8 cellular contexts compared by ENCODE assay signal in the genomic region with DNA sequence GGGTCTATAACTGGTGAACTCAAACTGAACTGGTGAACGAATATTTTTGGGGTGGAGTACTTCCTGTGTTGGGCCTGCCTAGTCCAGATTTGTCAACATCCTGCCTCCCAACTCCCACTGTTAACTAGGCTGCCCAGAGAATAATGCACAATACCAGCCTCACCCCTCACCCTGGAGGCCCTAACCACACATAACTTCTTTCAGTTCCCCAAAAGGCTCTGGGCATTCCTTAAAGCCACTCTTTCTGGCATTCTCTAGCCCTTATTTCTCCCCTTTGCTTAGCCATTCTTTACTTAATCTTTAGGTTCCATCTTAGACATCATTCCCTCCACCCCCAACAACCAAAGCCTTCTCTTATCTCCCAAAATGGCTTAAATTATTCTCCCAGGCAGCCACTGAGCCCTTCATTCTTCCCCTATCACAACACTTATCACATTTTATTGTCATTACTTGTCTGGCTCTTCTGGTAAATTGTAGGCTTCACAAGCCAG. TPM values are rescaled to one million over a fixed set of nuclear protein-coding genes. Genes with fewer than 3 reads are reported as not detected.
A peak's percentile ranks its signal among the peaks of the same experiment; 100 is the strongest.
DNase-seq lines count a peak whose midpoint lies in the region; ATAC-seq and TF ChIP-seq lines count a peak whose summit lies in the region.

No MANE protein-coding gene starts in this region.

- TF ChIP-seq POLR2A in transverse colon (IDR thresholded peaks at IDR 0.05): no peak

- 17% methylated on average over 1 of the region's 1 CpG; no CpG with 5 or more reads in 1 of the 2 donors for WGBS in transverse colon (ENCODE audit: low coverage in 1 of 2), 2 donors

- peak overlapping the region; percentile 90 for H3K27ac Mint-ChIP-seq in T-helper 2 cell treated with Interferon-gamma antibody and Interleukin-4, amounts not matched to agents 5 μg/mL and 100 μg/mL, for 36 hours

- ATAC-seq in DND-41 (ENCODE audit: insufficient read depth, low read depth) (peak; percentile 49; the same call in 1 of the 3 replicates), HG02759 (IDR thresholded peaks at IDR 0.05; ENCODE audit: unreplicated experiment) (peak; percentile 57)

- in situ Hi-C loops in transverse colon (cut with MboI; ENCODE audit: low pct_ligation_motif_present in 1 of 4, low pct_unique_long_range_greater_than_20kb in 1 of 4, low sequenced_read_pairs in 3 of 4): no loop called here

- peak overlapping the region; percentile 73 for H3K4me3 Mint-ChIP-seq in T-helper 2 cell treated with Interferon-gamma antibody and Interleukin-4, amounts not matched to agents 5 μg/mL and 100 μg/mL, for 36 hours

- intact Hi-C loops in left ventricle myocardium inferior (cut with micrococcal nuclease) (no loop called here), transverse colon (cut with DNase I; ENCODE audit: low total_unique reads) (no loop called here)

- H3K4me2 ChIP-seq in DND-41 (ENCODE audit: insufficient read depth, low read length): no peak overlapping the region

- H3K9me3 ChIP-seq in DND-41 (ENCODE audit: insufficient read depth, low read length, severe bottlenecking) (no peaks in the 10 kb centered on the region), left ventricle myocardium inferior (replicated peaks) (no peaks in the 10 kb centered on the region), transverse colon (no peaks in the 10 kb centered on the region)

- H3K27me3 Mint-ChIP-seq in T-helper 2 cell treated with Interferon-gamma antibody and Interleukin-4, amounts not matched to agents 5 μg/mL and 100 μg/mL, for 36 hours (ENCODE audit: low read depth): no peaks in the 10 kb centered on the region

- H3K4me1 ChIP-seq in DND-41 (ENCODE audit: insufficient read depth, low read length) (peaks cover 8% of the 10 kb centered on the region), left ventricle myocardium inferior (peaks cover 11% of the 10 kb centered on the region), transverse colon (peaks cover 0 to 13% (median 0%) of the 10 kb centered on the region in 4 donors)

- no peaks in the 10 kb centered on the region for H3K79me2 ChIP-seq in DND-41 (ENCODE audit: insufficient read depth, low read length)

- TF ChIP-seq CTCF in DND-41 (IDR thresholded peaks at IDR 0.05; ENCODE audit: borderline replicate concordance, extremely low read depth, low read length, poor library complexity, severe bottlenecking) (no peak), left ventricle myocardium inferior (IDR thresholded peaks at IDR 0.05; ENCODE audit: borderline replicate concordance) (no peak), transverse colon (IDR thresholded peaks at IDR 0.05) (no peak)

- peaks cover 41% of the 10 kb centered on the region for H3K4me1 Mint-ChIP-seq in T-helper 2 cell treated with Interferon-gamma antibody and Interleukin-4, amounts not matched to agents 5 μg/mL and 100 μg/mL, for 36 hours (ENCODE audit: low read depth)

- H3K36me3 ChIP-seq in DND-41 (ENCODE audit: insufficient read depth, low read length): no peaks in the 10 kb centered on the region
- H3K36me3 ChIP-seq in left ventricle myocardium inferior: no peaks in the 10 kb centered on the region
- no peaks in the 10 kb centered on the region for H3K36me3 ChIP-seq in transverse colon

- no peaks in the 10 kb centered on the region for H3K27me3 ChIP-seq in DND-41 (ENCODE audit: insufficient read depth, low read length, poor library complexity)
- no peaks in the 10 kb centered on the region for H3K27me3 ChIP-seq in left ventricle myocardium inferior (ENCODE audit: low read depth)
- no peaks in the 10 kb centered on the region for H3K27me3 ChIP-seq in transverse colon

- TF ChIP-seq EP300 in transverse colon (IDR thresholded peaks at IDR 0.05; ENCODE audit: low read depth): no peak

- no peaks in the 10 kb centered on the region for H4K20me1 ChIP-seq in DND-41 (ENCODE audit: insufficient read depth, low read length)

- peak overlapping the region; percentile 75 for H2AFZ ChIP-seq in DND-41 (ENCODE audit: low read depth, low read length)

- no peaks in the 10 kb centered on the region for H3K9me3 Mint-ChIP-seq in T-helper 2 cell treated with Interferon-gamma antibody and Interleukin-4, amounts not matched to agents 5 μg/mL and 100 μg/mL, for 36 hours

- H3K27ac ChIP-seq in DND-41 (ENCODE audit: low read length) (peak overlapping the region; percentile 56), left ventricle myocardium inferior (replicated peaks) (peak overlapping the region; percentile 79), transverse colon (peak overlapping the region; percentile 8 to 47 (median 27))

- H3K36me3 Mint-ChIP-seq in T-helper 2 cell treated with Interferon-gamma antibody and Interleukin-4, amounts not matched to agents 5 μg/mL and 100 μg/mL, for 36 hours (ENCODE audit: low read depth): peaks cover 1% of the 10 kb centered on the region

- DNase-seq in DND-41 (peak; percentile 9), left ventricle myocardium inferior (no peak), transverse colon (no peak), inferior parietal cortex (ENCODE audit: extremely low spot score) (no peak), NCI-H1417 treated with DMSO at 0.1 percent for 48 hours (lab: John Stamatoyannopoulos, UW) (no peak)
- DNase-seq in T-helper 2 cell treated with Interferon-gamma antibody and Interleukin-4, amounts not matched to agents 5 μg/mL and 100 μg/mL, for 36 hours (ENCODE audit: low spot score): no peak
- DNase-seq in stimulated activated CD4-positive, alpha-beta T cell treated with anti-CD3 and anti-CD28 coated beads, Interleukin-4, amount 100 ng/mL, for 24 hours: no peak

- H3K9ac ChIP-seq in DND-41 (ENCODE audit: low read depth, low read length): no peak overlapping the region

- H3K4me3 ChIP-seq in DND-41 (ENCODE audit: low read depth in 1 of 2, low read length in 2 of 2): no peak overlapping the region
- no peak overlapping the region for H3K4me3 ChIP-seq in left ventricle myocardium inferior
- no peak overlapping the region for H3K4me3 ChIP-seq in transverse colon

RNA-seq across cellular contexts. Expression of a gene that starts 9.1 kb away (rescaled TPM):
- 80.0 TPM for total RNA-seq in left ventricle myocardium inferior
- 100 to 1,000 TPM in 2 of 4 donors, 10 to 100 TPM in 2; 19.9 to 124 (median 83.0) TPM for total RNA-seq in transverse colon

RNA-seq across cellular contexts. Expression of a gene that starts 23.3 kb away (rescaled TPM):
- total RNA-seq in left ventricle myocardium inferior (19.0 TPM), transverse colon (10 to 100 TPM; 23.5 to 41.1 (median 26.5) TPM)

Comparison
In these comparisons a context has a peak if more than half of its experiments do, and no peak if none do; other contexts are left out.
1. H3K27ac ChIP-seq: peak in every context shown above with its lines; median percentile 79 in left ventricle myocardium inferior; 56 in DND-41; 27 in transverse colon.